ENCODE assay signal across 11 cellular contexts in the genomic region with DNA sequence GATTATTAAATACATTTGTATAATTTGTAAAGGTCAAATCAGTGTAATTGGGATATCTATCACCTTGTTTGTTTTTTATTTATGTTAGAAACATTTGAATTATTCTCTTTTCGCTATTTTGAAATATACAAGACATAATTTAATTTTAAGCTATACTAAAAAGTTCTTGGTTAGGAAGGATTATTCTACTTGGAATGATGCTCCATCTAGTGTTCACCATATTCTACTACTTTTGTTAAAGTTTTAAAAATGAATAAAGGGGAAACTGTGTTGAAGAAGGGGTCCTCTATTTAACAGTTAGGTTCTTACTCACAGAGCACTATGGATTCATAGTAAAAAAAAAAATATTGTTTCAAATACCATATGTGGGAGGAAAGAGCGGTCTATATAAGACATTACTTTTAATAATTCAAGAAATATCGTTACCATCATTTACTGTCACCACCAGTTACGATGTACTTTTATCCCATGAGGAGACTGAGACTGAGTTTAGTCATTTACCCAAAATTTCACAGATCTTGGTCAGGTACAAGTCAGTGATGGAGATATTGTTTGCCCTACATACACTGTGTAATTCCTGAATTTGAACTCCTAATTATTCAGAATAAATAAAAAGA. TPM values are rescaled to one million over a fixed set of nuclear protein-coding genes. Genes with fewer than 3 reads are reported as not detected.
DNase-seq lines count a peak whose midpoint lies in the region; ATAC-seq, FAIRE-seq and TF ChIP-seq lines count a peak whose summit lies in the region.
"Had no signal": no experiment of that assay in that cellular context is flagged by ENCODE, and none has a peak within 500 bp of the region (broad histone marks: within the 10 kb centered on the region; RNA-seq: fewer than 3 reads in every experiment).

No MANE protein-coding gene starts in this region.

- no peak for ATAC-seq in activated naive CD8-positive, alpha-beta T cell treated with anti-CD3 and anti-CD28 coated beads, Interleukin-2, amount 50 U/mL, for 24 hours
- ATAC-seq: Panc1 had no signal

- peaks cover 15% of the 10 kb centered on the region for H3K4me1 Mint-ChIP-seq in activated naive CD8-positive, alpha-beta T cell treated with anti-CD3 and anti-CD28 coated beads, Interleukin-2, amount 50 U/mL, for 24 hours

- no peak overlapping the region for H3K9ac ChIP-seq in keratinocyte (ENCODE audit: control insufficient read depth, extremely low read depth, insufficient read depth, low read length)

- POLR2A ChIA-PET in A673 (lab: Charles Lee; ENCODE audit: low non-redundant PET) = no interaction called here

- intact Hi-C loops in A673 (cut with micrococcal nuclease; ENCODE audit: unreplicated experiment) = loop anchor here (1.0 to 2.0 kb wide), 2 partner anchors 56 to 164 kb away; no protein-coding TSS in a partner anchor

- H3K27ac Mint-ChIP-seq in activated naive CD8-positive, alpha-beta T cell treated with anti-CD3 and anti-CD28 coated beads, Interleukin-2, amount 50 U/mL, for 24 hours = no peak overlapping the region

- H3K79me2 ChIP-seq in keratinocyte (ENCODE audit: control insufficient read depth, insufficient read depth, low read length) = no peaks in the 10 kb centered on the region

- H3K4me2 ChIP-seq in keratinocyte (ENCODE audit: control insufficient read depth, extremely low read depth, insufficient read depth, low read depth, low read length) = no peak overlapping the region

- no peak for FAIRE-seq in keratinocyte (lab: Jason Lieb, UNC)

- CTCF ChIA-PET in A673 (lab: Charles Lee) = interaction anchor here (0.7 to 2.1 kb wide), 6 partner anchors 15 to 107 kb away, joined by 3 to 27 read pairs (median 4); no protein-coding TSS in a partner anchor

- no peaks in the 10 kb centered on the region for H3K9me1 ChIP-seq in keratinocyte (ENCODE audit: control insufficient read depth, extremely low read depth, insufficient read depth, low read length)

- no peak overlapping the region for H3K4me3 Mint-ChIP-seq in activated naive CD8-positive, alpha-beta T cell treated with anti-CD3 and anti-CD28 coated beads, Interleukin-2, amount 50 U/mL, for 24 hours

- DNase-seq in A673 (ENCODE audit: low spot score) (peak; percentile 36), HCEC 1CT (peak; percentile 40), keratinocyte (ENCODE audit: low read depth, low spot score) (no peak), NCI-H187 (lab: John Stamatoyannopoulos, UW) (no peak), globus pallidus (ENCODE audit: low spot score) (no peak), NCI-H510A treated with DMSO at 0.1 percent for 48 hours (lab: John Stamatoyannopoulos, UW) (no peak)
- DNase-seq in activated naive CD8-positive, alpha-beta T cell treated with anti-CD3 and anti-CD28 coated beads, Interleukin-2, amount 50 U/mL, for 24 hours = no peak
- DNase-seq: activated T-cell treated with anti-CD3 and anti-CD28 coated beads, Interleukin-2, amount 50 U/mL, for 48 hours; GF-D8 had no signal

- no peaks in the 10 kb centered on the region for H4K20me1 ChIP-seq in keratinocyte (ENCODE audit: control insufficient read depth, extremely low read depth, insufficient read depth, low read length)

- H3K9me3 Mint-ChIP-seq in activated naive CD8-positive, alpha-beta T cell treated with anti-CD3 and anti-CD28 coated beads, Interleukin-2, amount 50 U/mL, for 24 hours = no peaks in the 10 kb centered on the region

- H3K4me1 ChIP-seq in A673 (ENCODE audit: insufficient read depth, low read length, poor library complexity, severe bottlenecking) = peaks cover 21% of the 10 kb centered on the region
- H3K4me1 ChIP-seq in keratinocyte (ENCODE audit: control insufficient read depth, extremely low read depth, insufficient read depth, low read length) = peaks cover 40% of the 10 kb centered on the region

- H3K36me3 ChIP-seq in A673 (ENCODE audit: insufficient read depth, low read length, poor library complexity, severe bottlenecking) (no peaks in the 10 kb centered on the region), keratinocyte (ENCODE audit: control insufficient read depth in 2 of 2, extremely low read depth in 1 of 2, insufficient read depth in 2 of 2, low read length in 2 of 2) (no peaks in the 10 kb centered on the region)

- no TSS peak for BruUV-seq in A673 (replicated peaks; lab: Mats Ljungman, UMichigan)

- no peaks in the 10 kb centered on the region for H3K27me3 Mint-ChIP-seq in activated naive CD8-positive, alpha-beta T cell treated with anti-CD3 and anti-CD28 coated beads, Interleukin-2, amount 50 U/mL, for 24 hours

- H3K27me3 ChIP-seq in A673 (replicated peaks; ENCODE audit: insufficient read depth, low read depth, low read length, poor library complexity) = no peaks in the 10 kb centered on the region
- H3K27me3 ChIP-seq in keratinocyte (ENCODE audit: control insufficient read depth, extremely low read depth, insufficient read depth, low read length) = no peaks in the 10 kb centered on the region

- H3K9me3 ChIP-seq in A673 (ENCODE audit: low read depth, low read length, poor library complexity, severe bottlenecking) (no peaks in the 10 kb centered on the region), keratinocyte (ENCODE audit: control insufficient read depth, low read depth, low read length) (no peaks in the 10 kb centered on the region)

- dilution Hi-C loops in keratinocyte (cut with MboI; ENCODE audit: extremely low pct_ligation_motif_present, low sequenced_read_pairs) = no loop called here

- H3K4me3 ChIP-seq in A673 (ENCODE audit: low read depth, low read length, poor library complexity, severe bottlenecking) (no peak overlapping the region), WI38 (ENCODE audit: low read depth, low read length) (no peak overlapping the region), keratinocyte (ENCODE audit: control insufficient read depth in 2 of 3, extremely low read depth in 1 of 3, insufficient read depth in 2 of 3, low read depth in 1 of 3, low read length in 3 of 3) (no peak overlapping the region)

- H3K27ac ChIP-seq in A673 (ENCODE audit: low read depth, low read length, poor library complexity, severe bottlenecking) (no peak overlapping the region), keratinocyte (ENCODE audit: control insufficient read depth, insufficient read depth, low read length) (no peak overlapping the region)

- peak; percentile 59 for TF ChIP-seq CTCF in A673 (conservative IDR thresholded peaks at IDR 0.05; ENCODE audit: low read depth, low read length)
- TF ChIP-seq CTCF in WI38 (IDR thresholded peaks at IDR 0.05; ENCODE audit: low read depth, low read length) = peak; percentile 3; the same call in 1 of the 2 replicates
- TF ChIP-seq CTCF in keratinocyte (optimal IDR thresholded peaks at IDR 0.05 in 1 of 3, IDR thresholded peaks at IDR 0.05 in 1 of 3, conservative IDR thresholded peaks at IDR 0.05 in 1 of 3; ENCODE audit: extremely low read depth in 1 of 3, insufficient read depth in 2 of 3, low read length in 3 of 3) = peak in 2 of 3 experiments; percentile 12

- H2AFZ ChIP-seq in keratinocyte (ENCODE audit: control insufficient read depth, low read length) = no peak overlapping the region

- H3K36me3 Mint-ChIP-seq in activated naive CD8-positive, alpha-beta T cell treated with anti-CD3 and anti-CD28 coated beads, Interleukin-2, amount 50 U/mL, for 24 hours (ENCODE audit: low read depth) = peaks cover 2% of the 10 kb centered on the region

RNA-seq across cellular contexts. Expression of gene STOM, which starts 6.3 kb away (rescaled TPM):
- 63.4 and 72.4 TPM in 2 replicates for total RNA-seq in A673 (2021)
- 100.0 to 121 TPM (median 101 TPM) in 3 replicates for polyA plus RNA-seq in keratinocyte
- polyA plus RNA-seq in keratinocyte (2011; ENCODE audit: low read depth) = 20.5 TPM
- 43.3 and 64.2 TPM in 2 replicates for polyA plus RNA-seq in keratinocyte (2011; cell fraction: cytosol; rRNA removed)
- 80.3 and 89.8 TPM in 2 replicates for polyA plus RNA-seq in keratinocyte (2011; cell fraction: nucleus; rRNA removed)
- 60.8 and 77.7 TPM in 2 replicates for polyA plus RNA-seq in keratinocyte (2012; ENCODE audit: low replicate concordance)
- 31.5 to 57.7 TPM (median 44.8 TPM) in 3 replicates for polyA minus RNA-seq in keratinocyte
- polyA minus RNA-seq in keratinocyte (2011; cell fraction: cytosol; rRNA and poly(A)+ RNA removed) = 58.7 TPM
- 66.6 and 104 TPM in 2 replicates for polyA minus RNA-seq in keratinocyte (2011; cell fraction: nucleus; rRNA and poly(A)+ RNA removed)

Comparison
In these comparisons a context has a peak if more than half of its experiments do, and no peak if none do; other contexts are left out.
1. DNase-seq: peak in A673 (single experiment) and HCEC 1CT (single experiment); none in keratinocyte (single experiment), NCI-H187 (0 of 2), globus pallidus (single experiment), activated naive CD8-positive, alpha-beta T cell treated with anti-CD3 and anti-CD28 coated beads, Interleukin-2, amount 50 U/mL, for 24 hours (single experiment) and NCI-H510A treated with DMSO at 0.1 percent for 48 hours (single experiment).
2. CTCF ChIP-seq: peak in every context shown above with its lines; median percentile 59 in A673; 12 in keratinocyte; 3 in WI38.